Comparison of ENCODE assay signal across 18 cellular contexts in genomic region chr17:69672924-69673323, GRCh38.
DNase-seq lines count a peak whose midpoint lies in the region; FAIRE-seq and TF ChIP-seq lines count a peak whose summit lies in the region.
"Had no signal": no experiment of that assay in that cellular context is flagged by ENCODE, and none has a peak within 500 bp of the region (broad histone marks: within the 10 kb centered on the region; RNA-seq: fewer than 3 reads in every experiment).

No MANE protein-coding gene starts in this region.

- no peak overlapping the region for H2AFZ ChIP-seq in keratinocyte (ENCODE audit: control insufficient read depth, low read length)

- peaks cover 7% of the 10 kb centered on the region for H3K4me1 ChIP-seq in keratinocyte (ENCODE audit: control insufficient read depth, extremely low read depth, insufficient read depth, low read length)
- H3K4me1 ChIP-seq: BLaER1 treated with 17β-estradiol and CSF1 and Interleukin-3, amounts not matched to agents 10 nM and 100 nM; upper lobe of left lung had no signal

- no peaks in the 10 kb centered on the region for H3K9me1 ChIP-seq in keratinocyte (ENCODE audit: control insufficient read depth, extremely low read depth, insufficient read depth, low read length)

- no peak overlapping the region for H3K27ac ChIP-seq in keratinocyte (ENCODE audit: control insufficient read depth, insufficient read depth, low read length)
- H3K27ac ChIP-seq: BLaER1 treated with 17β-estradiol and CSF1 and Interleukin-3, amounts not matched to agents 10 nM and 100 nM; RWPE1; upper lobe of left lung had no signal

- dilution Hi-C loops in keratinocyte (cut with MboI; ENCODE audit: extremely low pct_ligation_motif_present, low sequenced_read_pairs): no loop called here

- H3K9ac ChIP-seq in keratinocyte (ENCODE audit: control insufficient read depth, extremely low read depth, insufficient read depth, low read length): no peak overlapping the region
- H3K9ac ChIP-seq: BLaER1 treated with 17β-estradiol and CSF1 and Interleukin-3, amounts not matched to agents 10 nM and 100 nM had no signal

- H3K79me2 ChIP-seq in keratinocyte (ENCODE audit: control insufficient read depth, insufficient read depth, low read length): no peaks in the 10 kb centered on the region

- H3K27me3 ChIP-seq in bronchial epithelial cell (ENCODE audit: control insufficient read depth, insufficient read depth, low read length): no peaks in the 10 kb centered on the region
- H3K27me3 ChIP-seq in keratinocyte (ENCODE audit: control insufficient read depth, extremely low read depth, insufficient read depth, low read length): no peaks in the 10 kb centered on the region
- H3K27me3 ChIP-seq: BLaER1 treated with 17β-estradiol and CSF1 and Interleukin-3, amounts not matched to agents 10 nM and 100 nM; upper lobe of left lung had no signal

- in situ Hi-C loops in GM13977 (cut with MboI; ENCODE audit: low pct_unique_long_range_greater_than_20kb, low sequenced_read_pairs, unreplicated experiment): no loop called here

- TF ChIP-seq CTCF in AG09309 (IDR thresholded peaks at IDR 0.05; ENCODE audit: control insufficient read depth, insufficient read depth, low read depth, low read length, missing control alignments) (no peak), bronchial epithelial cell (IDR thresholded peaks at IDR 0.05; ENCODE audit: insufficient read depth, low read length, severe bottlenecking) (no peak), keratinocyte (optimal IDR thresholded peaks at IDR 0.05 in 1 of 3, IDR thresholded peaks at IDR 0.05 in 1 of 3, conservative IDR thresholded peaks at IDR 0.05 in 1 of 3; ENCODE audit: extremely low read depth in 1 of 3, insufficient read depth in 2 of 3, low read length in 3 of 3) (no peak), GM13977 (IDR thresholded peaks at IDR 0.05; ENCODE audit: extremely low read depth, insufficient read depth, missing control alignments) (no peak)

- no peak overlapping the region for H3K4me2 ChIP-seq in keratinocyte (ENCODE audit: control insufficient read depth, extremely low read depth, insufficient read depth, low read depth, low read length)

- DNase-seq in AG09309 (ENCODE audit: low read depth): peak; percentile 29
- peak; percentile 64 for DNase-seq in HS-5 (ENCODE audit: low read depth)
- DNase-seq in bronchial epithelial cell (ENCODE audit: low read depth): peak; percentile 61
- DNase-seq in keratinocyte (ENCODE audit: low read depth, low spot score): peak; percentile 5
- no peak for DNase-seq in GM13977 (ENCODE audit: low spot score)
- no peak for DNase-seq in NCI-H2029 treated with DMSO at 0.1 percent for 48 hours (lab: John Stamatoyannopoulos, UW)
- no peak for DNase-seq in GM19238 (ENCODE audit: insufficient read length, low spot score)
- no peak for DNase-seq in NCI-H1694 treated with DMSO at 0.1 percent for 48 hours (lab: John Stamatoyannopoulos, UW)
- DNase-seq: activated CD4-positive, alpha-beta T cell treated with anti-CD3 and anti-CD28 coated beads for 36 hours; activated T-cell treated with anti-CD3 and anti-CD28 coated beads, Interleukin-2, amount 50 U/mL, for 1 hour; Karpas-422; NCI-H1930; NCI-H748 treated with DMSO at 0.1 percent for 48 hours; retina; upper lobe of left lung had no signal

- H3K9me3 ChIP-seq in keratinocyte (ENCODE audit: control insufficient read depth, low read depth, low read length): no peaks in the 10 kb centered on the region
- H3K9me3 ChIP-seq: upper lobe of left lung had no signal

- FAIRE-seq in bronchial epithelial cell (lab: Jason Lieb, UNC): no peak
- FAIRE-seq in keratinocyte (lab: Jason Lieb, UNC): peak; percentile 76
- FAIRE-seq: islet of Langerhans had no signal

- H3K36me3 ChIP-seq in bronchial epithelial cell (ENCODE audit: control insufficient read depth, insufficient read depth, low read length) (no peaks in the 10 kb centered on the region), keratinocyte (ENCODE audit: control insufficient read depth in 2 of 2, extremely low read depth in 1 of 2, insufficient read depth in 2 of 2, low read length in 2 of 2) (no peaks in the 10 kb centered on the region)
- H3K36me3 ChIP-seq: BLaER1 treated with 17β-estradiol and CSF1 and Interleukin-3, amounts not matched to agents 10 nM and 100 nM; upper lobe of left lung had no signal

- H3K4me3 ChIP-seq in AG09309 (ENCODE audit: control insufficient read depth, low read depth, low read length) (no peak overlapping the region), bronchial epithelial cell (ENCODE audit: low read depth, low read length) (no peak overlapping the region), keratinocyte (ENCODE audit: control insufficient read depth in 2 of 3, extremely low read depth in 1 of 3, insufficient read depth in 2 of 3, low read depth in 1 of 3, low read length in 3 of 3) (no peak overlapping the region)
- H3K4me3 ChIP-seq: BLaER1 treated with 17β-estradiol and CSF1 and Interleukin-3, amounts not matched to agents 10 nM and 100 nM; upper lobe of left lung had no signal

- H4K20me1 ChIP-seq in keratinocyte (ENCODE audit: control insufficient read depth, extremely low read depth, insufficient read depth, low read length): no peaks in the 10 kb centered on the region
- H4K20me1 ChIP-seq: BLaER1 treated with 17β-estradiol and CSF1 and Interleukin-3, amounts not matched to agents 10 nM and 100 nM had no signal

Comparison
In these comparisons a context has a peak if more than half of its experiments do, and no peak if none do; other contexts are left out.
1. DNase-seq: peak in AG09309 (single experiment), HS-5 (single experiment), bronchial epithelial cell (single experiment) and keratinocyte (single experiment); none in GM13977 (single experiment), NCI-H2029 treated with DMSO at 0.1 percent for 48 hours (single experiment), GM19238 (single experiment) and NCI-H1694 treated with DMSO at 0.1 percent for 48 hours (single experiment).